In the genomic region with DNA sequence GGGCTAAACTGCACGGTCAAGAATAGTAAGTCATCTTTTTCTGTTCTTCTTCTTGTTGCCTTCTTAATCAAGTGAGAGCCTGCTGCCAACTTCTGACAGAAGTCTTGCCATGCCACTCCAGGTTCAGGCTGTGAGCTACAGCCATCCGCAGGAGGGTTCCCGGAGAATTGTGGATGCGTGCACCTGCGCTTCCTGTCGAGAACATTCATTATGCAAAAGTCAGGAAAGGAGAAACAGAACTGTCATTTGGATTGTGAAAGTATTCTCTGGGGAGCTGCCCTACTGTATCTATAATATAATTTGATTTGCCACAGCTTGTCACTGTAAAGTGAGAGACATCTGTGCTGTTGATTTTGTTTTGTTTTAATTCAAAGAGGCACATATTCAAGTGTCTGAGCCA, we compare ENCODE assay signal across 21 cellular contexts. TPM values are rescaled to one million over a fixed set of nuclear protein-coding genes. Genes with fewer than 3 reads are reported as not detected.
A peak's percentile ranks its signal among the peaks of the same experiment; 100 is the strongest.
DNase-seq lines count a peak whose midpoint lies in the region; ATAC-seq and TF ChIP-seq lines count a peak whose summit lies in the region.
"Had no signal": no experiment of that assay in that cellular context is flagged by ENCODE, and none has a peak within 500 bp of the region (broad histone marks: within the 10 kb centered on the region; RNA-seq: fewer than 3 reads in every experiment).

No MANE protein-coding gene starts in this region.

- H3K4me3 ChIP-seq in RWPE2 (ENCODE audit: severe bottlenecking) (no peak overlapping the region), upper lobe of right lung (no peak overlapping the region)
- H3K4me3 ChIP-seq: cardiac muscle cell, esophagus squamous epithelium, SK-N-MC, skin epidermis, thoracic aorta had no signal

- peak; percentile 4 for DNase-seq in activated naive CD8-positive, alpha-beta T cell treated with anti-CD3 and anti-CD28 coated beads, Interleukin-2, amount 10 ng/mL, durations not matched to agents 7 days and 5 days
- no peak for DNase-seq in activated naive CD8-positive, alpha-beta T cell treated with anti-CD3 and anti-CD28 coated beads for 36 hours
- DNase-seq in RWPE2 (ENCODE audit: low spot score): peak; percentile 26
- peak; percentile 12 for DNase-seq in upper lobe of right lung
- DNase-seq in stimulated activated CD4-positive, alpha-beta T cell treated with anti-CD3 and anti-CD28 coated beads, Interleukin-2, amount 100 ng/mL, for 48 hours: no peak
- DNase-seq: activated CD4-positive, alpha-beta T cell treated with anti-CD3 and anti-CD28 coated beads for 4 hours; activated T-cell treated with anti-CD3 and anti-CD28 coated beads for 4 hours; AML-193; esophagus squamous epithelium; glutamatergic neuron; left ventricle myocardium superior; NCI-H1436 treated with DMSO at 0.1 percent for 48 hours; NCI-H524 treated with DMSO at 0.1 percent for 48 hours had no signal

- H3K4me3 Mint-ChIP-seq in activated naive CD8-positive, alpha-beta T cell treated with anti-CD3 and anti-CD28 coated beads, Interleukin-2, amount 10 ng/mL, durations not matched to agents 7 days and 5 days: no peak overlapping the region
- H3K4me3 Mint-ChIP-seq in activated naive CD8-positive, alpha-beta T cell treated with anti-CD3 and anti-CD28 coated beads for 36 hours: no peak overlapping the region

- no peak for TF ChIP-seq CTCF in RWPE2 (IDR thresholded peaks at IDR 0.05; ENCODE audit: poor library complexity, severe bottlenecking)
- no peak for TF ChIP-seq CTCF in upper lobe of right lung (IDR thresholded peaks at IDR 0.05)

- no peaks in the 10 kb centered on the region for H3K9me3 Mint-ChIP-seq in activated naive CD8-positive, alpha-beta T cell treated with anti-CD3 and anti-CD28 coated beads, Interleukin-2, amount 10 ng/mL, durations not matched to agents 7 days and 5 days
- H3K9me3 Mint-ChIP-seq in activated naive CD8-positive, alpha-beta T cell treated with anti-CD3 and anti-CD28 coated beads for 36 hours: no peaks in the 10 kb centered on the region

- H3K36me3 ChIP-seq in KOPT-K1 (ENCODE audit: insufficient read depth, low read length) (peaks cover 40% of the 10 kb centered on the region), RWPE2 (ENCODE audit: low read depth) (peaks cover 31% of the 10 kb centered on the region), upper lobe of right lung (peaks cover 52% of the 10 kb centered on the region)
- H3K36me3 ChIP-seq: cardiac muscle cell had no signal

- H3K9me3 ChIP-seq in KOPT-K1 (ENCODE audit: insufficient read depth, low read length, poor library complexity, severe bottlenecking) (no peaks in the 10 kb centered on the region), RWPE2 (ENCODE audit: severe bottlenecking) (no peaks in the 10 kb centered on the region), upper lobe of right lung (no peaks in the 10 kb centered on the region)
- H3K9me3 ChIP-seq: esophagus squamous epithelium, thoracic aorta had no signal

- peaks cover 41% of the 10 kb centered on the region for H3K36me3 Mint-ChIP-seq in activated naive CD8-positive, alpha-beta T cell treated with anti-CD3 and anti-CD28 coated beads, Interleukin-2, amount 10 ng/mL, durations not matched to agents 7 days and 5 days
- peaks cover 34% of the 10 kb centered on the region for H3K36me3 Mint-ChIP-seq in activated naive CD8-positive, alpha-beta T cell treated with anti-CD3 and anti-CD28 coated beads for 36 hours

- H3K4me1 ChIP-seq in RWPE2 (ENCODE audit: insufficient read depth, poor library complexity, severe bottlenecking): no peaks in the 10 kb centered on the region
- H3K4me1 ChIP-seq in upper lobe of right lung: peaks cover 20% of the 10 kb centered on the region
- H3K4me1 ChIP-seq: parathyroid adenoma had no signal

- ATAC-seq in activated naive CD8-positive, alpha-beta T cell treated with anti-CD3 and anti-CD28 coated beads, Interleukin-2, amount 10 ng/mL, durations not matched to agents 7 days and 5 days (ENCODE audit: low read depth): no peak
- ATAC-seq in RWPE2 (ENCODE audit: low read depth): no peak
- ATAC-seq in upper lobe of right lung: no peak
- no peak for ATAC-seq in HG03469 (IDR thresholded peaks at IDR 0.05; ENCODE audit: unreplicated experiment)
- ATAC-seq: left ventricle myocardium superior had no signal

- POLR2A ChIA-PET in activated naive CD8-positive, alpha-beta T cell treated with anti-CD3 and anti-CD28 coated beads, Interleukin-2, amount 10 ng/mL, durations not matched to agents 7 days and 5 days (lab: Charles Lee): interaction anchor here (0.8 to 2.4 kb wide), 3 partner anchors 9 to 14 kb away, joined by 3 to 11 read pairs (median 5); no protein-coding TSS in a partner anchor

- H3K4me1 Mint-ChIP-seq in activated naive CD8-positive, alpha-beta T cell treated with anti-CD3 and anti-CD28 coated beads, Interleukin-2, amount 10 ng/mL, durations not matched to agents 7 days and 5 days: peaks cover 58% of the 10 kb centered on the region
- H3K4me1 Mint-ChIP-seq in activated naive CD8-positive, alpha-beta T cell treated with anti-CD3 and anti-CD28 coated beads for 36 hours: peaks cover 77% of the 10 kb centered on the region

- intact Hi-C loops in upper lobe of right lung (cut with DNase I): no loop called here

- H3K27ac Mint-ChIP-seq in activated naive CD8-positive, alpha-beta T cell treated with anti-CD3 and anti-CD28 coated beads, Interleukin-2, amount 10 ng/mL, durations not matched to agents 7 days and 5 days: peak overlapping the region; percentile 30
- H3K27ac Mint-ChIP-seq in activated naive CD8-positive, alpha-beta T cell treated with anti-CD3 and anti-CD28 coated beads for 36 hours: no peak overlapping the region

- H3K27ac ChIP-seq in KOPT-K1 (ENCODE audit: low read depth, low read length, poor library complexity, severe bottlenecking) (peak overlapping the region; percentile 57), RWPE2 (ENCODE audit: poor library complexity, severe bottlenecking) (no peak overlapping the region), upper lobe of right lung (no peak overlapping the region)
- H3K27ac ChIP-seq: cardiac muscle cell, KMS-11, parathyroid adenoma, SK-N-MC, thoracic aorta had no signal

- H3K27me3 ChIP-seq in RWPE2 (ENCODE audit: insufficient read depth, poor library complexity, severe bottlenecking) (no peaks in the 10 kb centered on the region), upper lobe of right lung (no peaks in the 10 kb centered on the region)
- H3K27me3 ChIP-seq: cardiac muscle cell, esophagus squamous epithelium had no signal

- no peaks in the 10 kb centered on the region for H3K27me3 Mint-ChIP-seq in activated naive CD8-positive, alpha-beta T cell treated with anti-CD3 and anti-CD28 coated beads, Interleukin-2, amount 10 ng/mL, durations not matched to agents 7 days and 5 days
- no peaks in the 10 kb centered on the region for H3K27me3 Mint-ChIP-seq in activated naive CD8-positive, alpha-beta T cell treated with anti-CD3 and anti-CD28 coated beads for 36 hours

RNA-seq across cellular contexts. Expression of gene IL17RA, which starts 12.3 kb away (rescaled TPM):
- 10 to 100 TPM; 46.7 to 48.0 TPM for total RNA-seq in activated naive CD8-positive, alpha-beta T cell treated with anti-CD3 and anti-CD28 coated beads, Interleukin-2, amount 10 ng/mL, durations not matched to agents 7 days and 5 days
- 10 to 100 TPM; 13.3 to 16.6 TPM for total RNA-seq in activated naive CD8-positive, alpha-beta T cell treated with anti-CD3 and anti-CD28 coated beads for 36 hours
- total RNA-seq in upper lobe of right lung: 49.8 TPM

RNA-seq across cellular contexts. Expression of gene TMEM121B, which starts 24.1 kb away (rescaled TPM):
- total RNA-seq in activated naive CD8-positive, alpha-beta T cell treated with anti-CD3 and anti-CD28 coated beads, Interleukin-2, amount 10 ng/mL, durations not matched to agents 7 days and 5 days: under 1 TPM; 0.08 to 0.09 TPM
- total RNA-seq in activated naive CD8-positive, alpha-beta T cell treated with anti-CD3 and anti-CD28 coated beads for 36 hours: under 1 TPM; 0.27 to 0.36 TPM
- total RNA-seq in upper lobe of right lung: 2.1 TPM

Comparison
In these comparisons a context has a peak if more than half of its experiments do, and no peak if none do; other contexts are left out.
1. DNase-seq: peak in activated naive CD8-positive, alpha-beta T cell treated with anti-CD3 and anti-CD28 coated beads, Interleukin-2, amount 10 ng/mL, durations not matched to agents 7 days and 5 days (single experiment), RWPE2 (single experiment) and upper lobe of right lung (single experiment); none in activated naive CD8-positive, alpha-beta T cell treated with anti-CD3 and anti-CD28 coated beads for 36 hours (single experiment) and stimulated activated CD4-positive, alpha-beta T cell treated with anti-CD3 and anti-CD28 coated beads, Interleukin-2, amount 100 ng/mL, for 48 hours (0 of 2).